In genomic region chr9:81896067-81896466, GRCh38 we compare ENCODE assay signal across 25 cellular contexts. TPM values are rescaled to one million over a fixed set of nuclear protein-coding genes. Genes with fewer than 3 reads are reported as not detected.
"Had no signal": no experiment of that assay in that cellular context is flagged by ENCODE, and none has a peak within 500 bp of the region (broad histone marks: within the 10 kb centered on the region; RNA-seq: fewer than 3 reads in every experiment).

No MANE protein-coding gene starts in this region.

- H2AFZ ChIP-seq: hepatocyte, neural progenitor cell, parathyroid adenoma had no signal

- H3K9ac ChIP-seq: neural progenitor cell, parathyroid adenoma had no signal

- DNase-seq: dermis blood vessel endothelial cell; effector memory CD4-positive, alpha-beta T cell; foreskin keratinocyte; heart left ventricle; left cardiac atrium; left lung; mesendoderm; midbrain; naive thymus-derived CD4-positive, alpha-beta T cell; stimulated activated CD4-positive, alpha-beta T cell treated with anti-CD3 and anti-CD28 coated beads, Interleukin-2, amount 100 ng/mL, for 24 hours; stimulated activated CD4-positive, alpha-beta T cell treated with anti-CD3 and anti-CD28 coated beads, Interleukin-4, amount 100 ng/mL, for 24 hours; stimulated activated naive CD4-positive, alpha-beta T cell treated with Interleukin-2 at 50 U/mL for 16 hours; stomach; thyroid gland; trophoblast cell had no signal

- H3K4me1 ChIP-seq: foreskin keratinocyte, heart left ventricle, left lung, neural progenitor cell, parathyroid adenoma, stomach, thyroid gland, vagina had no signal

- H3K27me3 ChIP-seq: esophagus muscularis mucosa, foreskin keratinocyte, gastroesophageal sphincter, heart left ventricle, hepatocyte, left lung, neural progenitor cell, stomach, thyroid gland, vagina had no signal

- ATAC-seq: foreskin keratinocyte; gastroesophageal sphincter; heart left ventricle; left cardiac atrium; left lung; naive thymus-derived CD4-positive, alpha-beta T cell; sciatic nerve; stimulated activated effector memory CD8-positive, alpha-beta T cell treated with anti-CD3 and anti-CD28 coated beads, Interleukin-12 subunit alpha, Interleukin-12 subunit beta, amount 100 ng/mL, for 72 hours had no signal

- H3K79me2 ChIP-seq: hepatocyte, parathyroid adenoma had no signal

- H3K4me3 ChIP-seq: esophagus muscularis mucosa, gastroesophageal sphincter, heart left ventricle, hepatocyte, left lung, neural progenitor cell, stomach, thyroid gland, vagina had no signal

- H3K9me3 ChIP-seq: esophagus muscularis mucosa, gastroesophageal sphincter, heart left ventricle, left lung, stomach, thyroid gland, vagina had no signal

- H3K27ac ChIP-seq: esophagus muscularis mucosa, foreskin keratinocyte, gastroesophageal sphincter, heart left ventricle, hepatocyte, left lung, neural progenitor cell, parathyroid adenoma, stomach, thyroid gland, vagina had no signal

- H3K4me2 ChIP-seq: hepatocyte, neural progenitor cell had no signal

- H3K36me3 ChIP-seq: esophagus muscularis mucosa, gastroesophageal sphincter, heart left ventricle, left lung, neural progenitor cell, stomach, thyroid gland, vagina had no signal

RNA-seq across cellular contexts. Expression of gene SPATA31D4, which starts 32.2 kb away (rescaled TPM):
- polyA plus RNA-seq: endothelial cell of umbilical vein; fibroblast of lung; foreskin keratinocyte; heart left ventricle; hepatocyte; naive thymus-derived CD4-positive, alpha-beta T cell; stomach had no signal

RNA-seq across cellular contexts. Expression of gene SPATA31D3, which starts 47.2 kb away (rescaled TPM):
- polyA plus RNA-seq: endothelial cell of umbilical vein; fibroblast of lung; foreskin keratinocyte; heart left ventricle; hepatocyte; naive thymus-derived CD4-positive, alpha-beta T cell; stomach had no signal
